In genomic region chr19:27972291-27973040, GRCh38 we compare ENCODE assay signal across 13 cellular contexts.
A peak's percentile ranks its signal among the peaks of the same experiment; 100 is the strongest.
DNase-seq lines count a peak whose midpoint lies in the region; TF ChIP-seq lines count a peak whose summit lies in the region.
"Had no signal": no experiment of that assay in that cellular context is flagged by ENCODE, and none has a peak within 500 bp of the region (broad histone marks: within the 10 kb centered on the region; RNA-seq: fewer than 3 reads in every experiment).

No MANE protein-coding gene starts in this region.

- TF ChIP-seq CTCF in BJ (IDR thresholded peaks at IDR 0.05; ENCODE audit: insufficient read depth, low read depth, low read length) (no peak), cardiac fibroblast (IDR thresholded peaks at IDR 0.05; ENCODE audit: low read depth, low read length) (no peak), osteoblast (IDR thresholded peaks at IDR 0.05; ENCODE audit: extremely low read depth, low read depth, low read length) (no peak)

- H3K36me3 ChIP-seq in BJ (ENCODE audit: control insufficient read depth, insufficient read depth, low read length), result no peaks in the 10 kb centered on the region
- no peaks in the 10 kb centered on the region for H3K36me3 ChIP-seq in osteoblast (ENCODE audit: insufficient read depth, low read length)
- H3K36me3 ChIP-seq: BLaER1, thoracic aorta had no signal

- no peak overlapping the region for H3K27ac ChIP-seq in osteoblast (ENCODE audit: low read depth, low read length)
- H3K27ac ChIP-seq: BLaER1, thoracic aorta had no signal

- no peaks in the 10 kb centered on the region for H3K27me3 ChIP-seq in BJ (ENCODE audit: control insufficient read depth, insufficient read depth, low read length)
- H3K27me3 ChIP-seq in osteoblast (ENCODE audit: insufficient read depth, low read length), result no peaks in the 10 kb centered on the region
- H3K27me3 ChIP-seq: BLaER1 had no signal

- CTCF ChIA-PET in BJ (lab: Yijun Ruan, JAX), result interaction anchor here (1.3 to 2.1 kb wide), 2 partner anchors 351 to 353 kb away, joined by 3 to 6 read pairs; no protein-coding TSS in a partner anchor

- H2AFZ ChIP-seq in osteoblast (ENCODE audit: low read length), result no peak overlapping the region

- H3K4me3 ChIP-seq in BJ (ENCODE audit: low read depth, low read length) (no peak overlapping the region), cardiac fibroblast (replicated peaks in 1 of 2; ENCODE audit: low read depth in 2 of 2, low read length in 2 of 2) (no peak overlapping the region), osteoblast (ENCODE audit: insufficient read depth, low read length) (no peak overlapping the region)
- H3K4me3 ChIP-seq: BLaER1, thoracic aorta had no signal

- no peaks in the 10 kb centered on the region for H4K20me1 ChIP-seq in osteoblast (ENCODE audit: insufficient read depth, low read length)
- H4K20me1 ChIP-seq: BLaER1 had no signal

- no peak overlapping the region for H3K4me2 ChIP-seq in osteoblast (ENCODE audit: insufficient read depth, low read length)
- H3K4me2 ChIP-seq: BLaER1 had no signal

- POLR2A ChIA-PET in BJ (lab: Charles Lee), result no interaction called here

- DNase-seq in BJ (ENCODE audit: low read depth), result peak; percentile 19
- peak; percentile 28 for DNase-seq in NCI-H2029 (lab: John Stamatoyannopoulos, UW)
- DNase-seq in cardiac fibroblast (ENCODE audit: low read depth in 2 of 2), result peak; percentile 7 to 51
- DNase-seq in mucosa of gallbladder (ENCODE audit: low spot score), result peak; percentile 19
- DNase-seq in DMS 273 treated with DMSO at 0.1 percent for 48 hours (lab: John Stamatoyannopoulos, UW), result no peak
- no peak for DNase-seq in SKM-1 treated with dmso at 0.1 percent for 144 hours (lab: John Stamatoyannopoulos, UW; ENCODE audit: unreplicated experiment)
- no peak for DNase-seq in RPMI8226
- no peak for DNase-seq in osteoblast (ENCODE audit: insufficient read length, low spot score, missing footprints)
- DNase-seq: effector CD8-positive, alpha-beta T cell; NCI-H1694 treated with DMSO at 0.1 percent for 48 hours; stimulated activated CD4-positive, alpha-beta T cell treated with anti-CD3 and anti-CD28 coated beads, Interleukin-4, amount 100 ng/mL, for 1 hour had no signal

- H3K4me1 ChIP-seq in osteoblast (ENCODE audit: insufficient read depth, low read length), result no peaks in the 10 kb centered on the region
- H3K4me1 ChIP-seq: BLaER1 had no signal

- no peaks in the 10 kb centered on the region for H3K79me2 ChIP-seq in osteoblast (ENCODE audit: insufficient read depth, low read length)

- no peaks in the 10 kb centered on the region for H3K9me3 ChIP-seq in osteoblast (ENCODE audit: low read depth, low read length)
- H3K9me3 ChIP-seq: BLaER1, thoracic aorta had no signal

Comparison
In these comparisons a context has a peak if more than half of its experiments do, and no peak if none do; other contexts are left out.
1. DNase-seq: peak in BJ (single experiment), NCI-H2029 (single experiment), cardiac fibroblast (2 of 2) and mucosa of gallbladder (single experiment); none in DMS 273 treated with DMSO at 0.1 percent for 48 hours (single experiment), SKM-1 treated with dmso at 0.1 percent for 144 hours (single experiment), RPMI8226 (single experiment) and osteoblast (single experiment).